Comparison of ENCODE assay signal across 8 cellular contexts in the genomic region with DNA sequence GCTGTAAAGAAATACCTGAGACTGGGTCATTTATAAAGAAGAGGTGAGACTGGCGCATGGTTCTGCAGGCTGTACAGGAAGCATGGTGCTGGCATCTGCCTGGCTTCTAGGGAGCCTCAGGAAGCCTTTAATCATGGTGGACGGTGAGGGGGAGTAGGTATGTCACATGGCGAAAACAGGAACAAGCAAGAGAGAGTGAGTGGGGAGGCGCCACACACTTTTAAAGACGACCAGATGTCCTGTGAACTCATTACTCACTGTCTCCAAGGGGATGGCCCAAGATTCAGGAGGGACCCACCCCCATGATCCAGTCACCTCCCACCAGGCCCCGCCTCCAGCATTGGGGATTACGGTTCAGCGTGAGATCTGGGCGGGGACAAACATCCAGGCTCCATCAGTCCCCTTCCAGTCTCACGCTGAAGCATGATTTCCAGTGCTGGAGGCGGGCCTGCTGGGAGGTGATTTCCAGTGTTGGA. TPM values are rescaled to one million over a fixed set of nuclear protein-coding genes. Genes with fewer than 3 reads are reported as not detected.
DNase-seq lines count a peak whose midpoint lies in the region; ATAC-seq and TF ChIP-seq lines count a peak whose summit lies in the region.

No MANE protein-coding gene starts in this region.

- ATAC-seq in DND-41 (ENCODE audit: insufficient read depth, low read depth) (no peak), GM18511 (IDR thresholded peaks at IDR 0.05; ENCODE audit: unreplicated experiment) (no peak), GM18909 (IDR thresholded peaks at IDR 0.05; ENCODE audit: poor library complexity, unreplicated experiment) (no peak)

- no peak overlapping the region for H2AFZ ChIP-seq in DND-41 (ENCODE audit: low read depth, low read length)

- H4K20me1 ChIP-seq in DND-41 (ENCODE audit: insufficient read depth, low read length), result peaks cover 59% of the 10 kb centered on the region

- no peak overlapping the region for H3K9ac ChIP-seq in DND-41 (ENCODE audit: low read depth, low read length)

- H3K27ac ChIP-seq in DND-41 (ENCODE audit: low read length), result peak overlapping the region; percentile 32; the same call in 1 of the 2 replicates

- H3K4me1 ChIP-seq in DND-41 (ENCODE audit: insufficient read depth, low read length), result peaks cover 38% of the 10 kb centered on the region

- H3K27me3 ChIP-seq in DND-41 (ENCODE audit: insufficient read depth, low read length, poor library complexity), result no peaks in the 10 kb centered on the region

- no peak overlapping the region for H3K4me3 ChIP-seq in DND-41 (ENCODE audit: low read depth in 1 of 2, low read length in 2 of 2)

- H3K79me2 ChIP-seq in DND-41 (ENCODE audit: insufficient read depth, low read length), result peaks cover 67% of the 10 kb centered on the region

- 0 out of 2 replicates have a peak overlapping the region, but pooled peaks have one; percentile 13 for H3K4me2 ChIP-seq in DND-41 (ENCODE audit: insufficient read depth, low read length)

- TF ChIP-seq CTCF in DND-41 (IDR thresholded peaks at IDR 0.05; ENCODE audit: borderline replicate concordance, extremely low read depth, low read length, poor library complexity, severe bottlenecking), result no peak

- H3K36me3 ChIP-seq in DND-41 (ENCODE audit: insufficient read depth, low read length), result peaks cover 68% of the 10 kb centered on the region

- no peaks in the 10 kb centered on the region for H3K9me3 ChIP-seq in DND-41 (ENCODE audit: insufficient read depth, low read length, severe bottlenecking)

- DNase-seq in DND-41 (peak; percentile 18), NCI-H82 (lab: John Stamatoyannopoulos, UW) (peak; percentile 90), ecto neural progenitor cell (ENCODE audit: low spot score) (peak; percentile 75), non-pigmented ciliary epithelial cell (ENCODE audit: low read depth) (peak; percentile 26), occipital lobe (lab: John Stamatoyannopoulos, UW) (no peak), NCI-H345 (lab: John Stamatoyannopoulos, UW) (no peak)

RNA-seq across cellular contexts. Expression of gene ZNF316, which starts 3.2 kb away (rescaled TPM):
- total RNA-seq in occipital lobe, result 18.2 TPM

RNA-seq across cellular contexts. Expression of gene ZNF853, which starts 24.9 kb away (rescaled TPM):
- 23.6 TPM for total RNA-seq in occipital lobe

RNA-seq across cellular contexts. Expression of gene INTS15, which starts 50.5 kb away (rescaled TPM):
- total RNA-seq in occipital lobe, result 18.2 TPM

Comparison
In these comparisons a context has a peak if more than half of its experiments do, and no peak if none do; other contexts are left out.
1. DNase-seq: peak in DND-41 (single experiment), NCI-H82 (single experiment), ecto neural progenitor cell (single experiment) and non-pigmented ciliary epithelial cell (single experiment); none in occipital lobe (single experiment) and NCI-H345 (single experiment).